In genomic region chr10:67527351-67527750, GRCh38 we compare ENCODE assay signal across 21 cellular contexts.
A peak's percentile ranks its signal among the peaks of the same experiment; 100 is the strongest.
DNase-seq lines count a peak whose midpoint lies in the region; ATAC-seq and TF ChIP-seq lines count a peak whose summit lies in the region.
"Had no signal": no experiment of that assay in that cellular context is flagged by ENCODE, and none has a peak within 500 bp of the region (broad histone marks: within the 10 kb centered on the region; RNA-seq: fewer than 3 reads in every experiment).

No MANE protein-coding gene starts in this region.

- no peak overlapping the region for H3K23ac ChIP-seq in mesendoderm (ENCODE audit: low read length)

- no peak for ATAC-seq in HG03520 (IDR thresholded peaks at IDR 0.05; ENCODE audit: unreplicated experiment)
- ATAC-seq: A549; CD8-positive, alpha-beta T cell had no signal

- H3K4me1 ChIP-seq in adipocyte (ENCODE audit: control insufficient read depth, insufficient read depth, low read length) = no peaks in the 10 kb centered on the region
- H3K4me1 ChIP-seq in mesendoderm (ENCODE audit: control insufficient read depth, low read depth, low read length) = no peaks in the 10 kb centered on the region
- H3K4me1 ChIP-seq: A549; BLaER1 treated with 17β-estradiol and CSF1 and Interleukin-3, amounts not matched to agents 10 nM and 100 nM; Caco-2 had no signal

- TF ChIP-seq CTCF in cardiac fibroblast (IDR thresholded peaks at IDR 0.05; ENCODE audit: low read depth, low read length) = no peak
- no peak for TF ChIP-seq CTCF in fibroblast of villous mesenchyme (IDR thresholded peaks at IDR 0.05; ENCODE audit: insufficient read depth, low read depth, low read length)

- H3K27me3 ChIP-seq in adipocyte (replicated peaks; ENCODE audit: control insufficient read depth, insufficient read depth, low read length) (no peaks in the 10 kb centered on the region), mesendoderm (ENCODE audit: insufficient read depth, low read length, poor library complexity) (no peaks in the 10 kb centered on the region)
- H3K27me3 ChIP-seq: BLaER1 treated with 17β-estradiol and CSF1 and Interleukin-3, amounts not matched to agents 10 nM and 100 nM had no signal

- no peak overlapping the region for H2BK15ac ChIP-seq in mesendoderm (replicated peaks; ENCODE audit: low read depth)

- H3K9ac ChIP-seq in adipocyte (ENCODE audit: low read length) (no peak overlapping the region), mesendoderm (ENCODE audit: low read length) (no peak overlapping the region)
- H3K9ac ChIP-seq: BLaER1 treated with 17β-estradiol and CSF1 and Interleukin-3, amounts not matched to agents 10 nM and 100 nM had no signal

- no peak for TF ChIP-seq RAD21 in Ishikawa (IDR thresholded peaks at IDR 0.05; ENCODE audit: low read depth)

- H3K79me2 ChIP-seq in mesendoderm (ENCODE audit: control insufficient read depth, insufficient read depth, low read length) = no peaks in the 10 kb centered on the region

- no peak overlapping the region for H3K18ac ChIP-seq in mesendoderm (ENCODE audit: low read length)

- no peak overlapping the region for H2BK120ac ChIP-seq in mesendoderm (ENCODE audit: low read depth, low read length)

- no peak overlapping the region for H3K27ac ChIP-seq in mesendoderm (ENCODE audit: low read depth, low read length)
- H3K27ac ChIP-seq: 22Rv1; A549; BLaER1 treated with 17β-estradiol and CSF1 and Interleukin-3, amounts not matched to agents 10 nM and 100 nM; C4-2B had no signal

- H3K4ac ChIP-seq in mesendoderm (ENCODE audit: low read depth, low read length) = no peak overlapping the region

- H4K5ac ChIP-seq in mesendoderm (ENCODE audit: low read length) = no peak overlapping the region

- DNase-seq in adipocyte (ENCODE audit: low read depth) (peak; percentile 66), cardiac fibroblast (ENCODE audit: low read depth in 2 of 2) (peak; percentile 0 to 7), fibroblast of villous mesenchyme (ENCODE audit: low read depth) (peak; percentile 7), mesendoderm (no peak), KG1 (lab: John Stamatoyannopoulos, UW) (no peak), DMS79 (lab: John Stamatoyannopoulos, UW) (no peak)
- DNase-seq: AML-193; Caco-2; Calu3; CD4-positive, alpha-beta T cell; CD8-positive, alpha-beta T cell; DMS153; DMS53; DMS79 treated with DMSO at 0.1 percent for 48 hours; GF-D8 had no signal

- H3K36me3 ChIP-seq in adipocyte (ENCODE audit: control insufficient read depth, insufficient read depth, low read length, severe bottlenecking) = no peaks in the 10 kb centered on the region
- H3K36me3 ChIP-seq in mesendoderm (ENCODE audit: control insufficient read depth, insufficient read depth, low read length) = no peaks in the 10 kb centered on the region
- H3K36me3 ChIP-seq: BLaER1 treated with 17β-estradiol and CSF1 and Interleukin-3, amounts not matched to agents 10 nM and 100 nM had no signal

- H3K4me2 ChIP-seq in mesendoderm (ENCODE audit: low read length) = no peak overlapping the region
- H3K4me2 ChIP-seq: A549; BLaER1 treated with 17β-estradiol and CSF1 and Interleukin-3, amounts not matched to agents 10 nM and 100 nM had no signal

- no peak overlapping the region for H2AK5ac ChIP-seq in mesendoderm (ENCODE audit: low read length)

- no peak overlapping the region for H2BK5ac ChIP-seq in mesendoderm (ENCODE audit: low read length)

- no peak for TF ChIP-seq EP300 in Ishikawa (IDR thresholded peaks at IDR 0.05; ENCODE audit: borderline replicate concordance)

- no peak overlapping the region for H3K56ac ChIP-seq in mesendoderm (ENCODE audit: low read length)

- H3K4me3 ChIP-seq in adipocyte (ENCODE audit: low read length) = no peak overlapping the region
- H3K4me3 ChIP-seq in cardiac fibroblast (replicated peaks in 1 of 2; ENCODE audit: low read depth in 2 of 2, low read length in 2 of 2) = no peak overlapping the region
- no peak overlapping the region for H3K4me3 ChIP-seq in fibroblast of villous mesenchyme (ENCODE audit: low read depth, low read length)
- H3K4me3 ChIP-seq in mesendoderm (ENCODE audit: low read length) = no peak overlapping the region
- H3K4me3 ChIP-seq: A549; BLaER1 treated with 17β-estradiol and CSF1 and Interleukin-3, amounts not matched to agents 10 nM and 100 nM had no signal

- H3K79me1 ChIP-seq in mesendoderm (ENCODE audit: low read length) = no peaks in the 10 kb centered on the region

- H3K9me3 ChIP-seq in adipocyte (ENCODE audit: control insufficient read depth, low read length) = no peaks in the 10 kb centered on the region
- H3K9me3 ChIP-seq: A549, Caco-2 had no signal

- H4K8ac ChIP-seq in mesendoderm (ENCODE audit: low read depth, low read length) = no peak overlapping the region

TF ChIP-seq in Ishikawa, 13 proteins besides CTCF, POLR2A, EP300 and RAD21:
- TF ChIP-seq NFIC (IDR thresholded peaks at IDR 0.05) (peak; percentile 28; the same call in 1 of the 2 replicates), ZBTB7A (IDR thresholded peaks at IDR 0.05; ENCODE audit: low read depth) (no peak)
TF ChIP-seq in Ishikawa: peak in this region for 1.

Comparison
In these comparisons a context has a peak if more than half of its experiments do, and no peak if none do; other contexts are left out.
1. DNase-seq: peak in adipocyte (single experiment), cardiac fibroblast (2 of 2) and fibroblast of villous mesenchyme (single experiment); none in mesendoderm (single experiment), KG1 (single experiment) and DMS79 (single experiment).